In genomic region chr10:107169516-107169915, GRCh38 we compare ENCODE assay signal across 24 cellular contexts. TPM values are rescaled to one million over a fixed set of nuclear protein-coding genes. Genes with fewer than 3 reads are reported as not detected.
"Had no signal": no experiment of that assay in that cellular context is flagged by ENCODE, and none has a peak within 500 bp of the region (broad histone marks: within the 10 kb centered on the region; RNA-seq: fewer than 3 reads in every experiment).

No MANE protein-coding gene starts in this region.

- H3K4me3 ChIP-seq: coronary artery, gastrocnemius medialis, heart right ventricle, left ventricle myocardium inferior, lower lobe of right lung, right atrium auricular region, sigmoid colon, skin epidermis, testis, tibial nerve had no signal

- H3K27ac Mint-ChIP-seq: memory B cell; natural killer cell treated with Interleukin-12 subunit alpha and Interleukin-12 subunit beta and Interleukin-15 and Interleukin-18, amount 100 ng/mL, for 72 hours; stimulated activated naive B cell treated with anti-CD40 and anti-IgM and Interleukin-4, amounts not matched to agents 10 μg/mL and 1 μg/mL and 100 μg/mL, for 72 hours; stimulated activated naive CD8-positive, alpha-beta T cell treated with anti-CD3 and anti-CD28 coated beads, Interleukin-15, amount 100 ng/mL, for 72 hours had no signal

- H3K27me3 ChIP-seq: right atrium auricular region, testis had no signal

- H3K9me3 ChIP-seq: gastrocnemius medialis, heart right ventricle, left ventricle myocardium inferior, lower lobe of right lung, neutrophil, right atrium auricular region, sigmoid colon, testis, tibial nerve had no signal

- H3K36me3 ChIP-seq: gastrocnemius medialis, heart right ventricle, left ventricle myocardium inferior, lower lobe of right lung, neutrophil, right atrium auricular region, sigmoid colon, tibial nerve had no signal

- DNase-seq: effector CD4-positive, alpha-beta T cell; gastrocnemius medialis; heart right ventricle; islet precursor cell; left ventricle myocardium inferior; lower lobe of right lung; midbrain; posterior cingulate gyrus; sigmoid colon; stimulated activated CD4-positive, alpha-beta T cell treated with anti-CD3 and anti-CD28 coated beads, Interleukin-2, amount 100 ng/mL, for 24 hours; stimulated activated CD4-positive, alpha-beta T cell treated with anti-CD3 and anti-CD28 coated beads, Interleukin-4, amount 100 ng/mL, for 4 hours; stimulated activated naive B cell treated with anti-CD40 and anti-IgM and Interleukin-4, amounts not matched to agents 10 μg/mL and 1 μg/mL and 100 μg/mL, for 72 hours; stimulated activated naive CD8-positive, alpha-beta T cell treated with anti-CD3 and anti-CD28 coated beads, Interleukin-15, amount 100 ng/mL, for 72 hours; testis had no signal

- H3K9me3 Mint-ChIP-seq: memory B cell had no signal

- H3K27ac ChIP-seq: coronary artery, gastrocnemius medialis, heart right ventricle, left ventricle myocardium inferior, lower lobe of right lung, neutrophil, right atrium auricular region, sigmoid colon, skin epidermis, testis, tibial nerve had no signal

- H3K4me3 Mint-ChIP-seq: memory B cell; natural killer cell treated with Interleukin-12 subunit alpha and Interleukin-12 subunit beta and Interleukin-15 and Interleukin-18, amount 100 ng/mL, for 72 hours; stimulated activated naive B cell treated with anti-CD40 and anti-IgM and Interleukin-4, amounts not matched to agents 10 μg/mL and 1 μg/mL and 100 μg/mL, for 72 hours; stimulated activated naive CD8-positive, alpha-beta T cell treated with anti-CD3 and anti-CD28 coated beads, Interleukin-15, amount 100 ng/mL, for 72 hours had no signal

- ATAC-seq: gastrocnemius medialis; heart right ventricle; lower lobe of right lung; natural killer cell treated with Interleukin-12 subunit alpha and Interleukin-12 subunit beta and Interleukin-15 and Interleukin-18, amount 100 ng/mL, for 72 hours; stimulated activated naive B cell treated with anti-CD40 and anti-IgM and Interleukin-4, amounts not matched to agents 10 μg/mL and 1 μg/mL and 100 μg/mL, for 72 hours; stimulated activated naive CD8-positive, alpha-beta T cell treated with anti-CD3 and anti-CD28 coated beads, Interleukin-15, amount 100 ng/mL, for 72 hours had no signal

- H3K4me1 ChIP-seq: gastrocnemius medialis, heart right ventricle, left ventricle myocardium inferior, lower lobe of right lung, right atrium auricular region, testis had no signal

RNA-seq across cellular contexts. Expression of gene SORCS1, which starts 5.0 kb away (rescaled TPM):
- total RNA-seq: chondrocyte; dermis microvascular lymphatic vessel endothelial cell; natural killer cell treated with Interleukin-12 subunit alpha and Interleukin-12 subunit beta and Interleukin-15 and Interleukin-18, amount 100 ng/mL, for 72 hours; osteocyte had no signal
